Comparison of ENCODE assay signal across 31 cellular contexts in genomic region chr7:36538126-36538525, GRCh38.
"Had no signal": no experiment of that assay in that cellular context is flagged by ENCODE, and none has a peak within 500 bp of the region (broad histone marks: within the 10 kb centered on the region; RNA-seq: fewer than 3 reads in every experiment).

No MANE protein-coding gene starts in this region.

- H3K4me3 Mint-ChIP-seq: activated CD4-positive, alpha-beta memory T cell treated with anti-CD3 and anti-CD28 coated beads, Interleukin-2, amount 10 ng/mL, durations not matched to agents 7 days and 5 days; activated CD4-positive, alpha-beta T cell treated with anti-CD3 and anti-CD28 coated beads, Interleukin-2, amount 10 ng/mL, durations not matched to agents 7 days and 5 days; activated naive CD4-positive, alpha-beta T cell treated with anti-CD3 and anti-CD28 coated beads, Interleukin-2, amount 10 ng/mL, durations not matched to agents 7 days and 5 days; activated naive CD8-positive, alpha-beta T cell treated with anti-CD3 and anti-CD28 coated beads, Interleukin-2, amount 10 ng/mL, durations not matched to agents 7 days and 5 days; activated T-cell treated with anti-CD3 and anti-CD28 coated beads, Interleukin-2, amount 50 U/mL, for 24 hours; activated T-cell treated with anti-CD3 and anti-CD28 coated beads, Interleukin-2, amount 50 U/mL, for 72 hours; brain; effector memory CD8-positive, alpha-beta T cell; T-helper 17 cell; T-helper 2 cell treated with Interferon-gamma antibody and Interleukin-4, amounts not matched to agents 5 μg/mL and 100 μg/mL, for 36 hours had no signal

- H3K27me3 Mint-ChIP-seq: activated CD4-positive, alpha-beta memory T cell treated with anti-CD3 and anti-CD28 coated beads, Interleukin-2, amount 10 ng/mL, durations not matched to agents 7 days and 5 days; activated CD4-positive, alpha-beta T cell treated with anti-CD3 and anti-CD28 coated beads, Interleukin-2, amount 10 ng/mL, durations not matched to agents 7 days and 5 days; activated naive CD4-positive, alpha-beta T cell treated with anti-CD3 and anti-CD28 coated beads, Interleukin-2, amount 10 ng/mL, durations not matched to agents 7 days and 5 days; activated naive CD8-positive, alpha-beta T cell treated with anti-CD3 and anti-CD28 coated beads, Interleukin-2, amount 10 ng/mL, durations not matched to agents 7 days and 5 days; activated T-cell treated with anti-CD3 and anti-CD28 coated beads, Interleukin-2, amount 50 U/mL, for 24 hours; brain; effector memory CD8-positive, alpha-beta T cell; T-helper 17 cell had no signal

- DNase-seq: activated CD4-positive, alpha-beta memory T cell treated with anti-CD3 and anti-CD28 coated beads, Interleukin-2, amount 10 ng/mL, durations not matched to agents 7 days and 5 days; activated CD4-positive, alpha-beta T cell treated with anti-CD3 and anti-CD28 coated beads for 1 hour; activated CD4-positive, alpha-beta T cell treated with anti-CD3 and anti-CD28 coated beads for 4 hours; activated CD4-positive, alpha-beta T cell treated with anti-CD3 and anti-CD28 coated beads, Interleukin-2, amount 10 ng/mL, durations not matched to agents 7 days and 5 days; activated CD4-positive, alpha-beta T cell treated with anti-CD3 and anti-CD28 coated beads, Interleukin-2, amount 50 U/mL, for 4 hours; activated CD4-positive, CD25-positive, alpha-beta regulatory T cell; activated CD8-positive, alpha-beta memory T cell treated with anti-CD3 and anti-CD28 coated beads, Interleukin-2, amount 50 U/mL, for 48 hours; activated gamma-delta T cell; activated naive CD4-positive, alpha-beta T cell; activated naive CD4-positive, alpha-beta T cell treated with anti-CD3 and anti-CD28 coated beads, Interleukin-2, amount 10 ng/mL, durations not matched to agents 7 days and 5 days; activated naive CD8-positive, alpha-beta T cell treated with anti-CD3 and anti-CD28 coated beads, Interleukin-2, amount 10 ng/mL, durations not matched to agents 7 days and 5 days; activated T-cell treated with anti-CD3 and anti-CD28 coated beads for 4 hours; activated T-cell treated with anti-CD3 and anti-CD28 coated beads, Interleukin-2, amount 50 U/mL, for 24 hours; activated T-cell treated with anti-CD3 and anti-CD28 coated beads, Interleukin-2, amount 50 U/mL, for 72 hours; cortex of kidney; dermis blood vessel endothelial cell; effector CD4-positive, alpha-beta T cell; effector memory CD8-positive, alpha-beta T cell; erythroblast; foreskin keratinocyte; gastrocnemius medialis; glutamatergic neuron; heart left ventricle; T-helper 1 cell; T-helper 17 cell; T1000 had no signal

- FAIRE-seq: bronchial epithelial cell, colon had no signal

- H3K4me1 Mint-ChIP-seq: activated CD4-positive, alpha-beta memory T cell treated with anti-CD3 and anti-CD28 coated beads, Interleukin-2, amount 10 ng/mL, durations not matched to agents 7 days and 5 days; activated CD4-positive, alpha-beta T cell treated with anti-CD3 and anti-CD28 coated beads, Interleukin-2, amount 10 ng/mL, durations not matched to agents 7 days and 5 days; activated naive CD4-positive, alpha-beta T cell treated with anti-CD3 and anti-CD28 coated beads, Interleukin-2, amount 10 ng/mL, durations not matched to agents 7 days and 5 days; activated naive CD8-positive, alpha-beta T cell treated with anti-CD3 and anti-CD28 coated beads, Interleukin-2, amount 10 ng/mL, durations not matched to agents 7 days and 5 days had no signal

- H3K27ac Mint-ChIP-seq: activated CD4-positive, alpha-beta memory T cell treated with anti-CD3 and anti-CD28 coated beads, Interleukin-2, amount 10 ng/mL, durations not matched to agents 7 days and 5 days; activated CD4-positive, alpha-beta T cell treated with anti-CD3 and anti-CD28 coated beads, Interleukin-2, amount 10 ng/mL, durations not matched to agents 7 days and 5 days; activated naive CD4-positive, alpha-beta T cell treated with anti-CD3 and anti-CD28 coated beads, Interleukin-2, amount 10 ng/mL, durations not matched to agents 7 days and 5 days; activated naive CD4-positive, alpha-beta T cell treated with anti-CD3 and anti-CD28 coated beads, Interleukin-2, amount 50 U/mL, for 72 hours; activated naive CD8-positive, alpha-beta T cell treated with anti-CD3 and anti-CD28 coated beads, Interleukin-2, amount 10 ng/mL, durations not matched to agents 7 days and 5 days; activated T-cell treated with anti-CD3 and anti-CD28 coated beads, Interleukin-2, amount 50 U/mL, for 24 hours; activated T-cell treated with anti-CD3 and anti-CD28 coated beads, Interleukin-2, amount 50 U/mL, for 72 hours; brain; T-helper 17 cell; T-helper 2 cell treated with Interferon-gamma antibody and Interleukin-4, amounts not matched to agents 5 μg/mL and 100 μg/mL, for 36 hours had no signal

- H3K9me3 Mint-ChIP-seq: activated CD4-positive, alpha-beta memory T cell treated with anti-CD3 and anti-CD28 coated beads, Interleukin-2, amount 10 ng/mL, durations not matched to agents 7 days and 5 days; activated CD4-positive, alpha-beta T cell treated with anti-CD3 and anti-CD28 coated beads, Interleukin-2, amount 10 ng/mL, durations not matched to agents 7 days and 5 days; activated naive CD4-positive, alpha-beta T cell treated with anti-CD3 and anti-CD28 coated beads, Interleukin-2, amount 10 ng/mL, durations not matched to agents 7 days and 5 days; activated naive CD4-positive, alpha-beta T cell treated with anti-CD3 and anti-CD28 coated beads, Interleukin-2, amount 50 U/mL, for 72 hours; activated naive CD8-positive, alpha-beta T cell treated with anti-CD3 and anti-CD28 coated beads, Interleukin-2, amount 10 ng/mL, durations not matched to agents 7 days and 5 days; activated T-cell treated with anti-CD3 and anti-CD28 coated beads, Interleukin-2, amount 50 U/mL, for 24 hours; activated T-cell treated with anti-CD3 and anti-CD28 coated beads, Interleukin-2, amount 50 U/mL, for 72 hours; brain; effector memory CD8-positive, alpha-beta T cell; T-helper 2 cell treated with Interferon-gamma antibody and Interleukin-4, amounts not matched to agents 5 μg/mL and 100 μg/mL, for 36 hours had no signal

- H3K36me3 Mint-ChIP-seq: activated naive CD4-positive, alpha-beta T cell treated with anti-CD3 and anti-CD28 coated beads, Interleukin-2, amount 10 ng/mL, durations not matched to agents 7 days and 5 days; activated naive CD4-positive, alpha-beta T cell treated with anti-CD3 and anti-CD28 coated beads, Interleukin-2, amount 50 U/mL, for 72 hours; brain had no signal

- ATAC-seq: activated naive CD4-positive, alpha-beta T cell treated with anti-CD3 and anti-CD28 coated beads, Interleukin-2, amount 50 U/mL, for 72 hours; activated T-cell treated with anti-CD3 and anti-CD28 coated beads, Interleukin-2, amount 50 U/mL, for 72 hours; effector memory CD8-positive, alpha-beta T cell; foreskin keratinocyte; gastrocnemius medialis; heart left ventricle; T-helper 17 cell had no signal
